Comparison of ENCODE assay signal across 25 cellular contexts in genomic region chr11:60966867-60967266, GRCh38. TPM values are rescaled to one million over a fixed set of nuclear protein-coding genes. Genes with fewer than 3 reads are reported as not detected.
"Had no signal": no experiment of that assay in that cellular context is flagged by ENCODE, and none has a peak within 500 bp of the region (broad histone marks: within the 10 kb centered on the region; RNA-seq: fewer than 3 reads in every experiment).

No MANE protein-coding gene starts in this region.

- H3K36me3 ChIP-seq: pancreas, prostate gland, tibial nerve, vagina had no signal

- H3K4me3 ChIP-seq: pancreas, prostate gland, smooth muscle cell, tibial nerve, vagina had no signal

- ATAC-seq: left colon; naive thymus-derived CD8-positive, alpha-beta T cell; right cardiac atrium; stimulated activated memory B cell treated with anti-CD40 and anti-IgM and Interleukin-4, amounts not matched to agents 10 μg/mL and 1 μg/mL and 100 μg/mL, for 72 hours; stimulated activated naive CD8-positive, alpha-beta T cell treated with anti-CD3 and anti-CD28 coated beads, Interleukin-15, amount 100 ng/mL, for 72 hours had no signal

- H3K27ac ChIP-seq: pancreas, prostate gland, tibial nerve, vagina had no signal

- H3K4me1 ChIP-seq: pancreas, prostate gland, vagina had no signal

- DNase-seq: head of caudate nucleus; hypothalamus; immature natural killer cell; kidney; left colon; naive thymus-derived CD8-positive, alpha-beta T cell; nucleus accumbens; pancreas; posterior cingulate gyrus; retina; right cardiac atrium; stimulated activated CD4-positive, alpha-beta T cell treated with anti-CD3 and anti-CD28 coated beads, Interleukin-1b, Interleukin-23, amount 100 ng/mL, for 48 hours; stimulated activated CD4-positive, alpha-beta T cell treated with anti-CD3 and anti-CD28 coated beads, Interleukin-2, amount 100 ng/mL, for 48 hours; stimulated activated CD4-positive, alpha-beta T cell treated with anti-CD3 and anti-CD28 coated beads, Interleukin-4, amount 100 ng/mL, for 4 hours; stimulated activated CD8-positive, alpha-beta memory T cell treated with anti-CD3 and anti-CD28 coated beads, Interleukin-4, amount 100 ng/mL, for 48 hours; stimulated activated naive CD4-positive, alpha-beta T cell treated with Interleukin-2 at 50 U/mL for 16 hours; stimulated activated naive CD8-positive, alpha-beta T cell treated with anti-CD3 and anti-CD28 coated beads, Interleukin-15, amount 100 ng/mL, for 72 hours; substantia nigra had no signal

- H3K9me3 ChIP-seq: pancreas, prostate gland, tibial nerve, vagina had no signal

- H3K27me3 ChIP-seq: pancreas, tibial nerve, vagina had no signal

RNA-seq across cellular contexts. Expression of gene CD6, which starts 4.6 kb away (rescaled TPM):
- total RNA-seq: lung microvascular endothelial cell, osteoblast had no signal
- polyA plus RNA-seq: smooth muscle cell had no signal

RNA-seq across cellular contexts. Expression of gene TMEM132A, which starts 42.6 kb away (rescaled TPM):
- polyA plus RNA-seq: immature natural killer cell; naive thymus-derived CD8-positive, alpha-beta T cell had no signal
